In the genomic region with DNA sequence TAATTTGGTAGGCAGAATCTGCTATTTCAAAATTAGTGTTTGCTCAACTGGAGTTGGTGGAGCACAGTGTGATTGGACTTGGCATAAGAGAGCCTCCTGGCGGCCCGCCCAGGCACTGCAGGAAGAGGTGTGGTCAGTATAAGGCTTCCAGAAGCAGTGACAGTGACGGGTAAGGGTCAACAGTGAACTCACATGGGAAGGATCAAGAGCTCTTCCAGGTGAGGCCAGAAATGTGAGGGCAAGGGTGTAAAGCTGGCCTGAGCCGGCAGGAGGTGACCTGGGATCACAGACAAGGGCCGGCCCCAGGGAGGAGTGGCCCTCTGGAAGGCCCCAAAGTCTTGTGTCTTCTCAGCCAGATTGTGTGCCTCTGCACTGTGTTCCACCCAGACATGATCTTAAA, we compare ENCODE assay signal across 8 cellular contexts.
DNase-seq lines count a peak whose midpoint lies in the region; ATAC-seq and TF ChIP-seq lines count a peak whose summit lies in the region.

No MANE protein-coding gene starts in this region.

- no peaks in the 10 kb centered on the region for H3K9me3 ChIP-seq in esophagus squamous epithelium
- H3K9me3 ChIP-seq in suprapubic skin = no peaks in the 10 kb centered on the region

- H3K4me3 Mint-ChIP-seq in nephron progenitor cell = no peak overlapping the region

- no peaks in the 10 kb centered on the region for H3K4me1 ChIP-seq in esophagus squamous epithelium
- H3K4me1 ChIP-seq in suprapubic skin = peaks cover 12% of the 10 kb centered on the region

- ATAC-seq in GM18498 (IDR thresholded peaks at IDR 0.05; ENCODE audit: unreplicated experiment) (peak; percentile 86), HG02870 (IDR thresholded peaks at IDR 0.05; ENCODE audit: unreplicated experiment) (peak; percentile 80)

- H3K27me3 Mint-ChIP-seq in nephron progenitor cell (ENCODE audit: low read depth, poor library complexity) = peaks cover 2% of the 10 kb centered on the region

- TF ChIP-seq CTCF in esophagus squamous epithelium (IDR thresholded peaks at IDR 0.05) (peak in 5 of 6 experiments; percentile 35 to 72 (median 51)), nephron progenitor cell (IDR thresholded peaks at IDR 0.05) (peak; percentile 60), suprapubic skin (IDR thresholded peaks at IDR 0.05) (peak; percentile 7 to 52)

- H3K36me3 ChIP-seq in esophagus squamous epithelium = no peaks in the 10 kb centered on the region
- H3K36me3 ChIP-seq in suprapubic skin = no peaks in the 10 kb centered on the region

- H3K27me3 ChIP-seq in esophagus squamous epithelium = no peaks in the 10 kb centered on the region
- no peaks in the 10 kb centered on the region for H3K27me3 ChIP-seq in suprapubic skin

- peaks cover 6% of the 10 kb centered on the region for H3K4me1 Mint-ChIP-seq in nephron progenitor cell

- H3K4me3 ChIP-seq in esophagus squamous epithelium (no peak overlapping the region), suprapubic skin (no peak overlapping the region)

- 52 to 59% methylated on average over 3 of the region's 5 CpGs for whole genome bisulfite sequencing in esophagus squamous epithelium, 2 donors
- WGBS in suprapubic skin = 42% methylated on average over 5 of the region's 5 CpGs

- no peaks in the 10 kb centered on the region for H3K9me3 Mint-ChIP-seq in nephron progenitor cell

- intact Hi-C loops in esophagus squamous epithelium (cut with DNase I) = no loop called here

- TF ChIP-seq POLR2A in esophagus squamous epithelium (IDR thresholded peaks at IDR 0.05) (no peak), suprapubic skin (IDR thresholded peaks at IDR 0.05) (no peak)

- DNase-seq in NOMO-1 treated with DMSO at 0.1 percent for 48 hours (lab: John Stamatoyannopoulos, UW; ENCODE audit: unreplicated experiment) (peak; percentile 75), esophagus squamous epithelium (lab: John Stamatoyannopoulos, UW) (peak; percentile 28), nephron progenitor cell (peak; percentile 71), suprapubic skin (ENCODE audit: low spot score in 2 of 2) (peak; percentile 80 to 90), NCI-H524 treated with DMSO at 0.1 percent for 48 hours (lab: John Stamatoyannopoulos, UW) (no peak)
- DNase-seq in activated CD8-positive, alpha-beta memory T cell treated with anti-CD3 and anti-CD28 coated beads, Interleukin-2, amount 50 U/mL, for 24 hours (ENCODE audit: extremely low read depth) = peak; percentile 24

- no peaks in the 10 kb centered on the region for H3K36me3 Mint-ChIP-seq in nephron progenitor cell (ENCODE audit: low read depth)

- no peak overlapping the region for H3K27ac ChIP-seq in esophagus squamous epithelium
- no peak overlapping the region for H3K27ac ChIP-seq in suprapubic skin

- no peak overlapping the region for H3K27ac Mint-ChIP-seq in nephron progenitor cell

- TF ChIP-seq EP300 in suprapubic skin (IDR thresholded peaks at IDR 0.05) = no peak
